1 cellular context compared by ENCODE assay signal in the genomic region with DNA sequence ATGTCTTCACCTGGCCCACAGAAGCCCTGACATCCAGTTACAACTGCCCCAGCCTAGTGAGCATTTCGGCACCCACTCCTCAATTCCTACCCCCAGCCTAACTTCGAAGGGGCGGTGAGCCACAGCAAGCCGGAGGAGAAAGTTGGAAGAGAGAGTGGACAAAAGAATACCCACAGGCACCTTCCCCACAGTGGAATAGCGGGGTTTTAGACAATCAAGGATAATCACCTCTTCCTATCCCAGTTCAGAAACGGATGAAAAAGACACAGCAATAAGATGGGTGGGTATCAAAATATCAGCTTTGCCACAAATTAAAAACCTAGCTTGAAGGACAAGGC.
TF ChIP-seq lines count a peak whose summit lies in the region.

No MANE protein-coding gene starts in this region.

TF ChIP-seq in H1, 55 proteins besides CTCF, POLR2A, EP300 and RAD21:
- TF ChIP-seq CHD1 (IDR thresholded peaks at IDR 0.05; ENCODE audit: low read depth, low read length) (no peak), BRCA1 (IDR thresholded peaks at IDR 0.05; ENCODE audit: low read depth, low read length) (no peak), SUZ12 (IDR thresholded peaks at IDR 0.05; ENCODE audit: low read length) (no peak), POLR2AphosphoS5 (IDR thresholded peaks at IDR 0.05; ENCODE audit: low read depth, low read length) (no peak), NANOG (IDR thresholded peaks at IDR 0.05; ENCODE audit: insufficient read depth, low read depth, low read length, poor library complexity, severe bottlenecking) (no peak), SAP30 (IDR thresholded peaks at IDR 0.05; ENCODE audit: insufficient read depth, insufficient replicate concordance, low read length) (no peak), TAF7 (optimal IDR thresholded peaks at IDR 0.05; ENCODE audit: borderline replicate concordance, low read depth, low read length) (no peak), SIX5 (IDR thresholded peaks at IDR 0.05; ENCODE audit: low read depth, low read length) (no peak), TEAD4 (IDR thresholded peaks at IDR 0.05; ENCODE audit: low read depth, low read length) (no peak), NRF1 (IDR thresholded peaks at IDR 0.05; ENCODE audit: low read depth, low read length) (no peak), TAF1 (IDR thresholded peaks at IDR 0.05; ENCODE audit: low read depth, low read length) (no peak), ASH2L (IDR thresholded peaks at IDR 0.05; ENCODE audit: low read length) (no peak), CHD2 (IDR thresholded peaks at IDR 0.05; ENCODE audit: low read length) (no peak), CBX5 (IDR thresholded peaks at IDR 0.05; ENCODE audit: low read depth, low read length) (no peak), KDM4A (IDR thresholded peaks at IDR 0.05; ENCODE audit: low read depth, low read length, severe bottlenecking) (no peak), SRF (IDR thresholded peaks at IDR 0.05; ENCODE audit: low read depth, low read length) (no peak), SIN3A (conservative IDR thresholded peaks at IDR 0.05 in 1 of 2, IDR thresholded peaks at IDR 0.05 in 1 of 2; ENCODE audit: low read depth in 1 of 2, low read length in 2 of 2) (no peak)
- TF ChIP-seq, protein P1, sequence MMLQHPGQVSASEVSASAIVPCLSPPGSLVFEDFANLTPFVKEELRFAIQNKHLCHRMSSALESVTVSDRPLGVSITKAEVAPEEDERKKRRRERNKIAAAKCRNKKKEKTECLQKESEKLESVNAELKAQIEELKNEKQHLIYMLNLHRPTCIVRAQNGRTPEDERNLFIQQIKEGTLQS (IDR thresholded peaks at IDR 0.05; ENCODE audit: insufficient read depth, low read depth, low read length): no peak
